In genomic region chr14:59428581-59429012, GRCh38 we compare ENCODE assay signal across 13 cellular contexts. TPM values are rescaled to one million over a fixed set of nuclear protein-coding genes. Genes with fewer than 3 reads are reported as not detected.
DNase-seq lines count a peak whose midpoint lies in the region; ATAC-seq, FAIRE-seq and TF ChIP-seq lines count a peak whose summit lies in the region.
"Had no signal": no experiment of that assay in that cellular context is flagged by ENCODE, and none has a peak within 500 bp of the region (broad histone marks: within the 10 kb centered on the region; RNA-seq: fewer than 3 reads in every experiment).

No MANE protein-coding gene starts in this region.

- H3K27ac Mint-ChIP-seq in stimulated activated naive CD8-positive, alpha-beta T cell treated with anti-CD3 and anti-CD28 coated beads, Interleukin-15, amount 100 ng/mL, for 72 hours = no peak overlapping the region
- H3K27ac Mint-ChIP-seq: CD4-positive, alpha-beta T cell had no signal

- no peak overlapping the region for H3K4me3 ChIP-seq in bronchial epithelial cell (ENCODE audit: low read depth, low read length)
- H3K4me3 ChIP-seq in liver (ENCODE audit: low read depth in 1 of 3, low read length in 3 of 3) = no peak overlapping the region

- no peak overlapping the region for H3K27ac ChIP-seq in liver (ENCODE audit: low read depth in 1 of 2, low read length in 2 of 2)

- DNase-seq in stimulated activated naive CD8-positive, alpha-beta T cell treated with anti-CD3 and anti-CD28 coated beads, Interleukin-15, Interleukin-2, amounts not matched to agents 100 U/mL and 50 U/mL, for 24 hours = no peak
- no peak for DNase-seq in stimulated activated naive CD8-positive, alpha-beta T cell treated with anti-CD3 and anti-CD28 coated beads, Interleukin-15, amount 100 ng/mL, for 72 hours
- peak; percentile 29 for DNase-seq in bronchial epithelial cell (ENCODE audit: low read depth)
- DNase-seq in mucosa of gallbladder (ENCODE audit: low spot score) = no peak
- no peak for DNase-seq in NCI-H748 (lab: John Stamatoyannopoulos, UW; ENCODE audit: unreplicated experiment)
- no peak for DNase-seq in T-helper 1 cell
- DNase-seq: CD4-positive, alpha-beta T cell; GOT3; NCI-H446; T-helper 9 cell had no signal

- no peaks in the 10 kb centered on the region for H3K9me3 ChIP-seq in liver (ENCODE audit: control insufficient read depth in 4 of 4, low read length in 3 of 4)

- H3K4me1 ChIP-seq in liver (ENCODE audit: control insufficient read depth in 4 of 4, insufficient read depth in 4 of 4, low read length in 3 of 4) = peaks cover 0 to 4% (median 0%) of the 10 kb centered on the region in 4 donors

- 84% methylated on average over 1 of the region's 1 CpG for WGBS in liver

- ATAC-seq in stimulated activated naive CD8-positive, alpha-beta T cell treated with anti-CD3 and anti-CD28 coated beads, Interleukin-15, Interleukin-2, amounts not matched to agents 100 U/mL and 50 U/mL, for 24 hours = peak; percentile 36
- ATAC-seq in stimulated activated naive CD8-positive, alpha-beta T cell treated with anti-CD3 and anti-CD28 coated beads, Interleukin-15, amount 100 ng/mL, for 72 hours = no peak
- ATAC-seq in GM21576 (IDR thresholded peaks at IDR 0.05; ENCODE audit: unreplicated experiment) = no peak

- H3K36me3 ChIP-seq in bronchial epithelial cell (ENCODE audit: control insufficient read depth, insufficient read depth, low read length) (no peaks in the 10 kb centered on the region), liver (ENCODE audit: control insufficient read depth in 4 of 4, insufficient read depth in 3 of 4, low read depth in 1 of 4, low read length in 3 of 4) (no peaks in the 10 kb centered on the region)

- peak; percentile 40 to 48 for TF ChIP-seq RAD21 in liver (IDR thresholded peaks at IDR 0.05)

- H3K27me3 Mint-ChIP-seq in stimulated activated naive CD8-positive, alpha-beta T cell treated with anti-CD3 and anti-CD28 coated beads, Interleukin-15, amount 100 ng/mL, for 72 hours = peaks cover 11% of the 10 kb centered on the region
- H3K27me3 Mint-ChIP-seq: CD4-positive, alpha-beta T cell had no signal

- H3K9me3 Mint-ChIP-seq in stimulated activated naive CD8-positive, alpha-beta T cell treated with anti-CD3 and anti-CD28 coated beads, Interleukin-15, amount 100 ng/mL, for 72 hours = no peaks in the 10 kb centered on the region
- H3K9me3 Mint-ChIP-seq: CD4-positive, alpha-beta T cell had no signal

- no peak for FAIRE-seq in bronchial epithelial cell (lab: Jason Lieb, UNC)
- FAIRE-seq: GM18507 had no signal

- H3K27me3 ChIP-seq in bronchial epithelial cell (ENCODE audit: control insufficient read depth, insufficient read depth, low read length) (no peaks in the 10 kb centered on the region), liver (ENCODE audit: control insufficient read depth in 4 of 4, insufficient read depth in 4 of 4, low read length in 3 of 4) (no peaks in the 10 kb centered on the region)

- H3K9ac ChIP-seq in liver (ENCODE audit: low read depth in 1 of 2, low read length in 2 of 2) = no peak overlapping the region

- TF ChIP-seq CTCF in bronchial epithelial cell (IDR thresholded peaks at IDR 0.05; ENCODE audit: insufficient read depth, low read length, severe bottlenecking) (no peak), liver (IDR thresholded peaks at IDR 0.05; ENCODE audit: low read depth, low read length, missing input control) (no peak)

- H3K4me1 Mint-ChIP-seq in stimulated activated naive CD8-positive, alpha-beta T cell treated with anti-CD3 and anti-CD28 coated beads, Interleukin-15, amount 100 ng/mL, for 72 hours = no peaks in the 10 kb centered on the region

- no peak overlapping the region for H3K4me3 Mint-ChIP-seq in stimulated activated naive CD8-positive, alpha-beta T cell treated with anti-CD3 and anti-CD28 coated beads, Interleukin-15, amount 100 ng/mL, for 72 hours
- H3K4me3 Mint-ChIP-seq: CD4-positive, alpha-beta T cell had no signal

TF ChIP-seq in liver, 16 proteins besides CTCF, POLR2A, EP300 and RAD21:
- TF ChIP-seq, protein P1, sequence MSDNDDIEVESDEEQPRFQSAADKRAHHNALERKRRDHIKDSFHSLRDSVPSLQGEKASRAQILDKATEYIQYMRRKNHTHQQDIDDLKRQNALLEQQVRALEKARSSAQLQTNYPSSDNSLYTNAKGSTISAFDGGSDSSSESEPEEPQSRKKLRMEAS (IDR thresholded peaks at IDR 0.05) = no peak
- TF ChIP-seq JUND (IDR thresholded peaks at IDR 0.05) (no peak), ATF3 (IDR thresholded peaks at IDR 0.05) (no peak), YY1 (IDR thresholded peaks at IDR 0.05) (no peak), TAF1 (conservative IDR thresholded peaks at IDR 0.05) (no peak), HNF4G (IDR thresholded peaks at IDR 0.05) (no peak), HNF4A (conservative IDR thresholded peaks at IDR 0.05) (no peak), GABPA (IDR thresholded peaks at IDR 0.05 in 1 of 2, conservative IDR thresholded peaks at IDR 0.05 in 1 of 2) (no peak), SP1 (IDR thresholded peaks at IDR 0.05) (no peak), ZBTB33 (IDR thresholded peaks at IDR 0.05) (no peak), FOXA1 (IDR thresholded peaks at IDR 0.05) (no peak), EGR1 (IDR thresholded peaks at IDR 0.05; ENCODE audit: low read depth in 2 of 2) (no peak), RXRA (IDR thresholded peaks at IDR 0.05) (no peak), FOXA2 (IDR thresholded peaks at IDR 0.05) (no peak), NR2F2 (IDR thresholded peaks at IDR 0.05) (no peak)
- TF ChIP-seq, protein P2, sequence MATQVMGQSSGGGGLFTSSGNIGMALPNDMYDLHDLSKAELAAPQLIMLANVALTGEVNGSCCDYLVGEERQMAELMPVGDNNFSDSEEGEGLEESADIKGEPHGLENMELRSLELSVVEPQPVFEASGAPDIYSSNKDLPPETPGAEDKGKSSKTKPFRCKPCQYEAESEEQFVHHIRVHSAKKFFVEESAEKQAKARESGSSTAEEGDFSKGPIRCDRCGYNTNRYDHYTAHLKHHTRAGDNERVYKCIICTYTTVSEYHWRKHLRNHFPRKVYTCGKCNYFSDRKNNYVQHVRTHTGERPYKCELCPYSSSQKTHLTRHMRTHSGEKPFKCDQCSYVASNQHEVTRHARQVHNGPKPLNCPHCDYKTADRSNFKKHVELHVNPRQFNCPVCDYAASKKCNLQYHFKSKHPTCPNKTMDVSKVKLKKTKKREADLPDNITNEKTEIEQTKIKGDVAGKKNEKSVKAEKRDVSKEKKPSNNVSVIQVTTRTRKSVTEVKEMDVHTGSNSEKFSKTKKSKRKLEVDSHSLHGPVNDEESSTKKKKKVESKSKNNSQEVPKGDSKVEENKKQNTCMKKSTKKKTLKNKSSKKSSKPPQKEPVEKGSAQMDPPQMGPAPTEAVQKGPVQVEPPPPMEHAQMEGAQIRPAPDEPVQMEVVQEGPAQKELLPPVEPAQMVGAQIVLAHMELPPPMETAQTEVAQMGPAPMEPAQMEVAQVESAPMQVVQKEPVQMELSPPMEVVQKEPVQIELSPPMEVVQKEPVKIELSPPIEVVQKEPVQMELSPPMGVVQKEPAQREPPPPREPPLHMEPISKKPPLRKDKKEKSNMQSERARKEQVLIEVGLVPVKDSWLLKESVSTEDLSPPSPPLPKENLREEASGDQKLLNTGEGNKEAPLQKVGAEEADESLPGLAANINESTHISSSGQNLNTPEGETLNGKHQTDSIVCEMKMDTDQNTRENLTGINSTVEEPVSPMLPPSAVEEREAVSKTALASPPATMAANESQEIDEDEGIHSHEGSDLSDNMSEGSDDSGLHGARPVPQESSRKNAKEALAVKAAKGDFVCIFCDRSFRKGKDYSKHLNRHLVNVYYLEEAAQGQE (IDR thresholded peaks at IDR 0.05) = no peak

RNA-seq across cellular contexts. Expression of gene GPR135, which starts 36.6 kb away (rescaled TPM):
- 0.26 and 0.64 TPM in 2 replicates for total RNA-seq in bronchial epithelial cell
- 1 to 10 TPM in 1 of 2 donors, under 1 TPM in 1; 0.56 to 2.9 TPM for total RNA-seq in liver
- polyA plus RNA-seq in liver = under 1 TPM; 0.22 to 0.31 TPM
- total RNA-seq in mucosa of gallbladder = 3.4 TPM

RNA-seq across cellular contexts. Expression of gene L3HYPDH, which starts 55.6 kb away (rescaled TPM):
- total RNA-seq in bronchial epithelial cell = 12.2 and 17.1 TPM in 2 replicates
- 10 to 100 TPM in 1 of 2 donors, 1 to 10 TPM in 1; 9.3 to 35.1 TPM for total RNA-seq in liver
- 10 to 100 TPM; 21.4 to 36.3 TPM for polyA plus RNA-seq in liver
- 17.9 TPM for total RNA-seq in mucosa of gallbladder

RNA-seq across cellular contexts. Expression of gene JKAMP, which starts 55.7 kb away (rescaled TPM):
- total RNA-seq in bronchial epithelial cell (35.3 and 40.5 TPM in 2 replicates), liver (10 to 100 TPM; 41.2 to 65.1 TPM), mucosa of gallbladder (35.8 TPM)
- 10 to 100 TPM; 19.7 to 23.9 TPM for polyA plus RNA-seq in liver
